Comparison of ENCODE assay signal across 8 cellular contexts in the genomic region with DNA sequence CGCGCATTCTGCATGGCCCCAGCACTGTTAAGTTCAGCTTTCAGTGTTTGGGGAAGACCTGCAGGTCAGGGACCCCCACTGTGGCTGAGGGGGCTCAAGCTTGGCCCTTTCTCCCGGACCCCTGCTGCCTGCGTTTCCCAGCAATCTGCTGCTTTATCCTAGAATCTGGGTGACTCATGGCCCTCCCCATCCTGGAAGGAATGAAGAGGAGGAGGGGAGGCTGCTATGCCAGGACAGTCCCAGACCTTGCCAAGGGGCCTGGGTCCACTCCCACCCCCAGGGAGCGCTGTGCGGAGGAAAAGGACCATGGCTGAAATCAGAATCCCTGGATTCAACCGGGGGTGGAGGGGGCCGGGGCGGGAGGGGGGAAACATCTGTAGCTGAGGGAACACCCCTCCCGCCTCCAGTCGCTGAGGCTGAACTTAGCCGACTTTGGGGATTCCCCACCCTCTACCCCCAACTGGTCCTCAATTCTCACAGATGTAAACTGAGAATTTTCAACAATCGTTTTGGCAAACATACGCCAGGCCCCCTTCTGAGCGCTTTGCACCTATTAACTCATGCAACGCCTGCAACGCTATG. TPM values are rescaled to one million over a fixed set of nuclear protein-coding genes. Genes with fewer than 3 reads are reported as not detected.
DNase-seq lines count a peak whose midpoint lies in the region; ATAC-seq, FAIRE-seq and TF ChIP-seq lines count a peak whose summit lies in the region.

No MANE protein-coding gene starts in this region.

- CTCF ChIA-PET in activated naive CD4-positive, alpha-beta T cell treated with anti-CD3 and anti-CD28 coated beads, Interleukin-2, amount 10 ng/mL, durations not matched to agents 7 days and 5 days (lab: Charles Lee) = interaction anchor here (0.6 to 6.0 kb wide), 5 partner anchors 19 to 328 kb away, joined by 3 to 43 read pairs (median 3); partner anchors contain the start of gene ZNF114

- H3K27ac ChIP-seq in iPS-20b (ENCODE audit: low read length) (peak overlapping the region; percentile 61), thoracic aorta (no peak overlapping the region)

- H3K27me3 Mint-ChIP-seq in activated naive CD4-positive, alpha-beta T cell treated with anti-CD3 and anti-CD28 coated beads, Interleukin-2, amount 10 ng/mL, durations not matched to agents 7 days and 5 days = peaks cover 25% of the 10 kb centered on the region

- peak overlapping the region; percentile 62 for H3K4me3 ChIP-seq in iPS-20b (ENCODE audit: low read length)
- peak overlapping the region; percentile 73 for H3K4me3 ChIP-seq in thoracic aorta

- peaks cover 7% of the 10 kb centered on the region for H3K4me1 Mint-ChIP-seq in activated naive CD4-positive, alpha-beta T cell treated with anti-CD3 and anti-CD28 coated beads, Interleukin-2, amount 10 ng/mL, durations not matched to agents 7 days and 5 days

- H3K27me3 ChIP-seq in iPS-20b (ENCODE audit: insufficient read depth, low read length) = no peaks in the 10 kb centered on the region
- H3K27me3 ChIP-seq in thoracic aorta (replicated peaks; ENCODE audit: insufficient read depth) = no peaks in the 10 kb centered on the region

- H3K36me3 ChIP-seq in iPS-20b (ENCODE audit: insufficient read depth, low read depth, low read length) (peaks cover 25% of the 10 kb centered on the region), thoracic aorta (no peaks in the 10 kb centered on the region)

- DNase-seq in activated naive CD4-positive, alpha-beta T cell treated with anti-CD3 and anti-CD28 coated beads, Interleukin-2, amount 10 ng/mL, durations not matched to agents 7 days and 5 days = no peak
- no peak for DNase-seq in activated naive CD4-positive, alpha-beta T cell treated with Interleukin-2 at 50 U/mL for 16 hours
- peak; percentile 60 for DNase-seq in amniotic epithelial cell (ENCODE audit: low read depth)
- DNase-seq in thoracic aorta (ENCODE audit: low spot score) = no peak
- DNase-seq in GM19239 (ENCODE audit: insufficient read length, low spot score) = no peak
- no peak for DNase-seq in DMS153 (lab: John Stamatoyannopoulos, UW)

- TF ChIP-seq CTCF in thoracic aorta (IDR thresholded peaks at IDR 0.05) = no peak

- ATAC-seq in thoracic aorta (ENCODE audit: insufficient number of reproducible peaks, low FRiP score, low read depth) (no peak), HG03108 (IDR thresholded peaks at IDR 0.05; ENCODE audit: unreplicated experiment) (no peak)

- H3K36me3 Mint-ChIP-seq in activated naive CD4-positive, alpha-beta T cell treated with anti-CD3 and anti-CD28 coated beads, Interleukin-2, amount 10 ng/mL, durations not matched to agents 7 days and 5 days = no peaks in the 10 kb centered on the region

- H3K9me3 ChIP-seq in iPS-20b (ENCODE audit: insufficient read depth, low read depth, low read length) (peaks cover 6% of the 10 kb centered on the region; the same call in 1 of the 2 replicates), thoracic aorta (no peaks in the 10 kb centered on the region)

- H3K4me3 Mint-ChIP-seq in activated naive CD4-positive, alpha-beta T cell treated with anti-CD3 and anti-CD28 coated beads, Interleukin-2, amount 10 ng/mL, durations not matched to agents 7 days and 5 days = peak overlapping the region; percentile 68

- H3K9me3 Mint-ChIP-seq in activated naive CD4-positive, alpha-beta T cell treated with anti-CD3 and anti-CD28 coated beads, Interleukin-2, amount 10 ng/mL, durations not matched to agents 7 days and 5 days = peaks cover 13% of the 10 kb centered on the region

- H3K4me1 ChIP-seq in iPS-20b (ENCODE audit: insufficient read depth, low read length) = no peaks in the 10 kb centered on the region; the same call in 1 of the 2 replicates
- H3K4me1 ChIP-seq in thoracic aorta (ENCODE audit: control insufficient read depth in 1 of 2, low read depth in 2 of 2) = peaks cover 7 to 15% of the 10 kb centered on the region in 2 donors

- peak overlapping the region; percentile 73; the same call in 1 of the 2 replicates for H3K9ac ChIP-seq in iPS-20b (ENCODE audit: low read depth, low read length)

- H3K27ac Mint-ChIP-seq in activated naive CD4-positive, alpha-beta T cell treated with anti-CD3 and anti-CD28 coated beads, Interleukin-2, amount 10 ng/mL, durations not matched to agents 7 days and 5 days = no peak overlapping the region

- FAIRE-seq in GM19239 (lab: Jason Lieb, UNC) = no peak

RNA-seq across cellular contexts. Expression of gene ZNF114, which starts 20.6 kb away (rescaled TPM):
- under 1 TPM in 1 of 2 donors, not detected in 1; 0.27 TPM for total RNA-seq in thoracic aorta

RNA-seq across cellular contexts. Expression of gene CARD8, which starts 34.7 kb away (rescaled TPM):
- total RNA-seq in thoracic aorta = 10 to 100 TPM; 40.8 to 50.9 TPM

RNA-seq across cellular contexts. Expression of gene EMP3, which starts 34.9 kb away (rescaled TPM):
- total RNA-seq in thoracic aorta = 10 to 100 TPM; 61.7 to 95.7 TPM
